ENCODE assay signal across 33 cellular contexts in genomic region chr16:58371841-58372240, GRCh38.
"Had no signal": no experiment of that assay in that cellular context is flagged by ENCODE, and none has a peak within 500 bp of the region (broad histone marks: within the 10 kb centered on the region; RNA-seq: fewer than 3 reads in every experiment).

No MANE protein-coding gene starts in this region.

- H3K9me3 ChIP-seq: adrenal gland, body of pancreas had no signal

- H3K36me3 ChIP-seq: adrenal gland, brain microvascular endothelial cell, breast epithelium had no signal

- DNase-seq: activated B cell treated with CpG ODN at 0.5 μM for 24 hours; activated CD4-positive, alpha-beta memory T cell treated with anti-CD3 and anti-CD28 coated beads for 36 hours; activated CD4-positive, alpha-beta T cell treated with anti-CD3 and anti-CD28 coated beads for 4 hours; activated CD4-positive, alpha-beta T cell treated with anti-CD3 and anti-CD28 coated beads, Interleukin-2, amount 10 ng/mL, durations not matched to agents 24 days and 14 days; activated CD4-positive, alpha-beta T cell treated with anti-CD3 and anti-CD28 coated beads, Interleukin-2, amount 50 U/mL, for 1 hour; activated CD4-positive, alpha-beta T cell treated with anti-CD3 and anti-CD28 coated beads, Interleukin-2, amount 50 U/mL, for 4 hours; activated CD4-positive, CD25-positive, alpha-beta regulatory T cell treated with anti-CD3 and anti-CD28 coated beads, Interleukin-2, amount 50 U/mL, for 72 hours; activated CD8-positive, alpha-beta memory T cell treated with anti-CD3 and anti-CD28 coated beads, Interleukin-2, amount 50 U/mL, for 4 hours; activated CD8-positive, alpha-beta T cell treated with anti-CD3 and anti-CD28 coated beads for 36 hours; activated effector memory CD4-positive, alpha-beta T cell treated with anti-CD3 and anti-CD28 coated beads, Interleukin-2, amount 50 U/mL, for 16 hours; activated gamma-delta T cell treated with Interleukin-2 at 50 U/mL for 16 hours; activated naive CD4-positive, alpha-beta T cell; activated naive CD4-positive, alpha-beta T cell treated with anti-CD3 and anti-CD28 coated beads for 36 hours; activated naive CD4-positive, alpha-beta T cell treated with anti-CD3 and anti-CD28 coated beads, Interleukin-2, amount 50 U/mL, for 16 hours; activated naive CD8-positive, alpha-beta T cell treated with anti-CD3 and anti-CD28 coated beads for 36 hours; activated T-cell treated with anti-CD3 and anti-CD28 coated beads for 4 hours; activated T-cell treated with anti-CD3 and anti-CD28 coated beads, Interleukin-2, amount 50 U/mL, for 1 hour; activated T-cell treated with anti-CD3 and anti-CD28 coated beads, Interleukin-2, amount 50 U/mL, for 4 hours; activated T-cell treated with anti-CD3 and anti-CD28 coated beads, Interleukin-2, amount 50 U/mL, for 72 hours; adrenal gland; amniotic stem cell; aorta; body of pancreas; brain microvascular endothelial cell; central memory CD4-positive, alpha-beta T cell; T-helper 9 cell had no signal

- H3K27ac ChIP-seq: adrenal gland, body of pancreas, brain microvascular endothelial cell, breast epithelium, VCaP had no signal

- ATAC-seq: activated CD8-positive, alpha-beta T cell treated with anti-CD3 and anti-CD28 coated beads for 36 hours; activated naive CD4-positive, alpha-beta T cell treated with anti-CD3 and anti-CD28 coated beads, Interleukin-2, amount 50 U/mL, for 72 hours; activated T-cell treated with anti-CD3 and anti-CD28 coated beads, Interleukin-2, amount 50 U/mL, for 4 hours; activated T-cell treated with anti-CD3 and anti-CD28 coated beads, Interleukin-2, amount 50 U/mL, for 72 hours; activated T-helper 17 cell treated with anti-CD3 and anti-CD28 coated beads, Interleukin-2, amount 50 U/mL, for 72 hours; body of pancreas had no signal

- H3K4me3 ChIP-seq: adrenal gland, body of pancreas, breast epithelium had no signal

- H3K4me1 ChIP-seq: adrenal gland, body of pancreas, breast epithelium had no signal

- FAIRE-seq: astrocyte, colon, TTC549 had no signal

- H3K27me3 ChIP-seq: adrenal gland, body of pancreas, brain microvascular endothelial cell, breast epithelium had no signal
